Comparison of ENCODE assay signal across 12 cellular contexts in the genomic region with DNA sequence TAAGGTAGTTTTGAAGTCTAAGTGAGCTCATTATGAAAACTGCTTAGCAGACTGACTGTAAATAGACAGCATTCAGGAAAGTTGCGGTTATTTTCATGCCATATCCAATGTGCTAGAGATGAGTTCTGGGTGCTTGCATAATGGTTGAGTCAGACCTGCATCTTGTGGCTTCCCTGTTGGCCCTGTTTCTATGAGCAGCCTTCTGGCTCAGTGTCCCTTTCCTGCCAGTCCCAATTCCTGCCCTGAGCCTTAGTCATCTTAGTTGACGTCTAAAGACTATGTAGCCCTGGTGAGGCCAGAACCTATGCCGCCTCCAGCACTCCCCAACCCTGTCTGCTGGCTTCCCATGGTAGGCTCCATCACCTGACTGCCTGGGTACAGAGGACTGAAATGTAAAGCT.
DNase-seq lines count a peak whose midpoint lies in the region; TF ChIP-seq lines count a peak whose summit lies in the region.
"Had no signal": no experiment of that assay in that cellular context is flagged by ENCODE, and none has a peak within 500 bp of the region (broad histone marks: within the 10 kb centered on the region; RNA-seq: fewer than 3 reads in every experiment).

No MANE protein-coding gene starts in this region.

- H3K27ac Mint-ChIP-seq in activated T-cell treated with anti-CD3 and anti-CD28 coated beads, Interleukin-2, amount 50 U/mL, for 24 hours, result peak overlapping the region; percentile 82
- peak overlapping the region; percentile 17 for H3K27ac Mint-ChIP-seq in dendritic cell treated with granulocyte-macrophage colony-stimulating factor and Interleukin-4, amounts not matched to agents 40 ng/mL and 50 ng/mL, for 4 days
- H3K27ac Mint-ChIP-seq in neural progenitor cell, result no peak overlapping the region

- H3K79me2 ChIP-seq in neural progenitor cell (ENCODE audit: low read depth), result no peaks in the 10 kb centered on the region

- H3K9me3 Mint-ChIP-seq in activated T-cell treated with anti-CD3 and anti-CD28 coated beads, Interleukin-2, amount 50 U/mL, for 24 hours, result no peaks in the 10 kb centered on the region
- no peaks in the 10 kb centered on the region for H3K9me3 Mint-ChIP-seq in dendritic cell treated with granulocyte-macrophage colony-stimulating factor and Interleukin-4, amounts not matched to agents 40 ng/mL and 50 ng/mL, for 4 days
- no peaks in the 10 kb centered on the region for H3K9me3 Mint-ChIP-seq in neural progenitor cell

- TF ChIP-seq CTCF in neural progenitor cell (IDR thresholded peaks at IDR 0.05), result no peak

- H3K9me3 ChIP-seq in neural progenitor cell (ENCODE audit: low read depth), result no peaks in the 10 kb centered on the region

- H3K4me3 ChIP-seq in neural progenitor cell, result no peak overlapping the region
- H3K4me3 ChIP-seq: BLaER1 treated with 17β-estradiol and CSF1 and Interleukin-3, amounts not matched to agents 10 nM and 100 nM; cardiac muscle cell had no signal

- H3K9ac ChIP-seq in neural progenitor cell, result no peak overlapping the region

- H3K27me3 Mint-ChIP-seq in activated T-cell treated with anti-CD3 and anti-CD28 coated beads, Interleukin-2, amount 50 U/mL, for 24 hours, result no peaks in the 10 kb centered on the region
- peaks cover 8% of the 10 kb centered on the region for H3K27me3 Mint-ChIP-seq in dendritic cell treated with granulocyte-macrophage colony-stimulating factor and Interleukin-4, amounts not matched to agents 40 ng/mL and 50 ng/mL, for 4 days
- H3K27me3 Mint-ChIP-seq in neural progenitor cell (ENCODE audit: insufficient read depth, low read depth), result peaks cover 4% of the 10 kb centered on the region

- intact Hi-C loops in dendritic cell treated with granulocyte-macrophage colony-stimulating factor and Interleukin-4, amounts not matched to agents 40 ng/mL and 50 ng/mL, for 4 days (cut with micrococcal nuclease), result no loop called here

- DNase-seq in activated T-cell treated with anti-CD3 and anti-CD28 coated beads, Interleukin-2, amount 50 U/mL, for 24 hours, result peak; percentile 46
- no peak for DNase-seq in activated T-cell treated with anti-CD3 and anti-CD28 coated beads for 4 hours
- peak; percentile 96 for DNase-seq in RPMI7951 (ENCODE audit: low read depth)
- DNase-seq in stimulated activated CD8-positive, alpha-beta memory T cell treated with anti-CD3 and anti-CD28 coated beads, Interleukin-4, amount 100 ng/mL, for 48 hours, result peak; percentile 51
- no peak for DNase-seq in amygdala (lab: John Stamatoyannopoulos, UW)
- DNase-seq in neural progenitor cell (ENCODE audit: low spot score), result no peak
- no peak for DNase-seq in RPMI8226
- DNase-seq: NK-92 treated with Interleukin-12 subunit alpha and Interleukin-12 subunit beta, amount 100 ng/mL, for 24 hours; WERI-Rb-1 had no signal

- H3K27me3 ChIP-seq in neural progenitor cell, result no peaks in the 10 kb centered on the region
- H3K27me3 ChIP-seq: BLaER1 treated with 17β-estradiol and CSF1 and Interleukin-3, amounts not matched to agents 10 nM and 100 nM had no signal

- H3K4me1 ChIP-seq in neural progenitor cell, result peaks cover 8% of the 10 kb centered on the region

- H4K20me1 ChIP-seq in neural progenitor cell (ENCODE audit: low read depth), result no peaks in the 10 kb centered on the region
- H4K20me1 ChIP-seq: BLaER1 treated with 17β-estradiol and CSF1 and Interleukin-3, amounts not matched to agents 10 nM and 100 nM had no signal

- H3K4me1 Mint-ChIP-seq in activated T-cell treated with anti-CD3 and anti-CD28 coated beads, Interleukin-2, amount 50 U/mL, for 24 hours (ENCODE audit: low read depth), result peaks cover 89% of the 10 kb centered on the region
- H3K4me1 Mint-ChIP-seq in dendritic cell treated with granulocyte-macrophage colony-stimulating factor and Interleukin-4, amounts not matched to agents 40 ng/mL and 50 ng/mL, for 4 days (ENCODE audit: low read depth), result peaks cover 58% of the 10 kb centered on the region
- H3K4me1 Mint-ChIP-seq in neural progenitor cell, result peaks cover 4% of the 10 kb centered on the region

- H2AFZ ChIP-seq in neural progenitor cell (replicated peaks), result no peak overlapping the region

- H3K27ac ChIP-seq in neural progenitor cell, result no peak overlapping the region
- H3K27ac ChIP-seq: cardiac muscle cell, WERI-Rb-1 had no signal

- no peaks in the 10 kb centered on the region for H3K36me3 Mint-ChIP-seq in activated T-cell treated with anti-CD3 and anti-CD28 coated beads, Interleukin-2, amount 50 U/mL, for 24 hours (ENCODE audit: low read depth)
- no peaks in the 10 kb centered on the region for H3K36me3 Mint-ChIP-seq in dendritic cell treated with granulocyte-macrophage colony-stimulating factor and Interleukin-4, amounts not matched to agents 40 ng/mL and 50 ng/mL, for 4 days (ENCODE audit: low read depth)
- H3K36me3 Mint-ChIP-seq in neural progenitor cell, result no peaks in the 10 kb centered on the region

- no peaks in the 10 kb centered on the region for H3F3A ChIP-seq in neural progenitor cell (ENCODE audit: low read depth)

- H3K4me2 ChIP-seq in neural progenitor cell, result no peak overlapping the region

- no peak overlapping the region for H3K4me3 Mint-ChIP-seq in activated T-cell treated with anti-CD3 and anti-CD28 coated beads, Interleukin-2, amount 50 U/mL, for 24 hours
- H3K4me3 Mint-ChIP-seq in dendritic cell treated with granulocyte-macrophage colony-stimulating factor and Interleukin-4, amounts not matched to agents 40 ng/mL and 50 ng/mL, for 4 days, result no peak overlapping the region
- no peak overlapping the region for H3K4me3 Mint-ChIP-seq in neural progenitor cell

- no peaks in the 10 kb centered on the region for H3K36me3 ChIP-seq in neural progenitor cell
- H3K36me3 ChIP-seq: BLaER1 treated with 17β-estradiol and CSF1 and Interleukin-3, amounts not matched to agents 10 nM and 100 nM; cardiac muscle cell; WERI-Rb-1 had no signal

Comparison
In these comparisons a context has a peak if more than half of its experiments do, and no peak if none do; other contexts are left out.
1. DNase-seq: peak in activated T-cell treated with anti-CD3 and anti-CD28 coated beads, Interleukin-2, amount 50 U/mL, for 24 hours (single experiment), RPMI7951 (single experiment) and stimulated activated CD8-positive, alpha-beta memory T cell treated with anti-CD3 and anti-CD28 coated beads, Interleukin-4, amount 100 ng/mL, for 48 hours (single experiment); none in activated T-cell treated with anti-CD3 and anti-CD28 coated beads for 4 hours (single experiment), amygdala (0 of 56), neural progenitor cell (single experiment) and RPMI8226 (single experiment).